20 cellular contexts compared by ENCODE assay signal in genomic region chr20:45898285-45898684, GRCh38. TPM values are rescaled to one million over a fixed set of nuclear protein-coding genes. Genes with fewer than 3 reads are reported as not detected.
"Had no signal": no experiment of that assay in that cellular context is flagged by ENCODE, and none has a peak within 500 bp of the region (broad histone marks: within the 10 kb centered on the region; RNA-seq: fewer than 3 reads in every experiment).

No MANE protein-coding gene starts in this region.

- H3K4me3 Mint-ChIP-seq: activated T-helper 1 cell treated with anti-CD3 and anti-CD28 coated beads, Interleukin-12 subunit alpha, Interleukin-12 subunit beta, Interleukin-2, Interleukin-4 antibody, amounts not matched to agents 30 ng/mL and 10 ng/mL and 1 ng/mL, durations not matched to agents 14 hours and 24 hours and 36 hours; nephron; stimulated activated naive B cell treated with anti-CD40 and anti-IgM and Interleukin-4, amounts not matched to agents 10 μg/mL and 1 μg/mL and 100 μg/mL, for 72 hours; T-helper 2 cell treated with Interferon-gamma antibody and Interleukin-4, amounts not matched to agents 5 μg/mL and 100 μg/mL, for 36 hours had no signal

- H3K27ac Mint-ChIP-seq: activated T-helper 1 cell treated with anti-CD3 and anti-CD28 coated beads, Interleukin-12 subunit alpha, Interleukin-12 subunit beta, Interleukin-2, Interleukin-4 antibody, amounts not matched to agents 30 ng/mL and 10 ng/mL and 1 ng/mL, durations not matched to agents 14 hours and 24 hours and 36 hours; nephron; T-helper 2 cell treated with Interferon-gamma antibody and Interleukin-4, amounts not matched to agents 5 μg/mL and 100 μg/mL, for 36 hours had no signal

- H3K4me1 Mint-ChIP-seq: nephron had no signal

- H3K4me1 ChIP-seq: gastrocnemius medialis, thyroid gland had no signal

- DNase-seq: activated CD4-positive, alpha-beta T cell treated with anti-CD3 and anti-CD28 coated beads, Interleukin-2, amount 50 U/mL, for 48 hours; activated gamma-delta T cell treated with Interleukin-2 at 50 U/mL for 16 hours; adrenal gland; cerebellar nuclear complex; effector CD4-positive, alpha-beta T cell; gastrocnemius medialis; head of caudate nucleus; midbrain; spleen; stimulated activated CD4-positive, alpha-beta T cell treated with anti-CD3 and anti-CD28 coated beads, Interleukin-4, amount 100 ng/mL, for 4 hours; stimulated activated naive B cell treated with anti-CD40 and anti-IgM and Interleukin-4, amounts not matched to agents 10 μg/mL and 1 μg/mL and 100 μg/mL, for 72 hours; thyroid gland had no signal

- ATAC-seq: esophagus mucosa; gastrocnemius medialis; left lobe of liver; stimulated activated naive B cell treated with anti-CD40 and anti-IgM and Interleukin-4, amounts not matched to agents 10 μg/mL and 1 μg/mL and 100 μg/mL, for 72 hours had no signal

- H3K27me3 Mint-ChIP-seq: stimulated activated naive B cell treated with anti-CD40 and anti-IgM and Interleukin-4, amounts not matched to agents 10 μg/mL and 1 μg/mL and 100 μg/mL, for 72 hours had no signal

- H3K9me3 ChIP-seq: adrenal gland, gastrocnemius medialis, spleen, thyroid gland had no signal

- H3K4me3 ChIP-seq: adrenal gland, gastrocnemius medialis, lung, spleen, thyroid gland had no signal

- H3K9me3 Mint-ChIP-seq: activated naive CD4-positive, alpha-beta T cell treated with anti-CD3 and anti-CD28 coated beads, Interleukin-2, amount 50 U/mL, for 72 hours; activated T-helper 1 cell treated with anti-CD3 and anti-CD28 coated beads, Interleukin-12 subunit alpha, Interleukin-12 subunit beta, Interleukin-2, Interleukin-4 antibody, amounts not matched to agents 30 ng/mL and 10 ng/mL and 1 ng/mL, durations not matched to agents 14 hours and 24 hours and 36 hours; nephron; stimulated activated naive B cell treated with anti-CD40 and anti-IgM and Interleukin-4, amounts not matched to agents 10 μg/mL and 1 μg/mL and 100 μg/mL, for 72 hours; T-helper 2 cell treated with Interferon-gamma antibody and Interleukin-4, amounts not matched to agents 5 μg/mL and 100 μg/mL, for 36 hours had no signal

- H3K27ac ChIP-seq: gastrocnemius medialis, spleen, thyroid gland had no signal

- H3K27me3 ChIP-seq: adrenal gland, gastrocnemius medialis, spleen, thyroid gland had no signal

RNA-seq across cellular contexts. Expression of gene SPATA25, which starts 10.9 kb away (rescaled TPM):
- polyA plus RNA-seq: keratinocyte had no signal
